In genomic region chr12:26770239-26771070, GRCh38 we compare ENCODE assay signal across 1 cellular context.
A peak's percentile ranks its signal among the peaks of the same experiment; 100 is the strongest.
TF ChIP-seq lines count a peak whose summit lies in the region.

No MANE protein-coding gene starts in this region.

TF ChIP-seq in HepG2, 621 proteins besides CTCF, POLR2A, EP300 and RAD21 (continued from another document):
- TF ChIP-seq ZNF646 (CRISPR knock-in tag; IDR thresholded peaks at IDR 0.05), result 0 out of 2 replicates have a peak, but pooled peaks have one; percentile 23
- TF ChIP-seq ZMYM4 (CRISPR knock-in tag; IDR thresholded peaks at IDR 0.05), result 0 out of 2 replicates have a peak, but pooled peaks have one; percentile 33
- no peak for TF ChIP-seq MAF1 (CRISPR knock-in tag; IDR thresholded peaks at IDR 0.05; ENCODE audit: borderline replicate concordance)
- no peak for TF ChIP-seq ADNP (CRISPR knock-in tag; IDR thresholded peaks at IDR 0.05)
- TF ChIP-seq HNF4A (CRISPR knock-in tag; IDR thresholded peaks at IDR 0.05), result peak; percentile 59
- 0 out of 2 replicates have a peak, but pooled peaks have one; percentile 13 for TF ChIP-seq HOXA3 (CRISPR knock-in tag; IDR thresholded peaks at IDR 0.05)
- TF ChIP-seq ZNF709 (CRISPR knock-in tag; IDR thresholded peaks at IDR 0.05), result no peak
- no peak for TF ChIP-seq POGK (CRISPR knock-in tag; conservative IDR thresholded peaks at IDR 0.05)
